Comparison of ENCODE assay signal across 9 cellular contexts in the genomic region with DNA sequence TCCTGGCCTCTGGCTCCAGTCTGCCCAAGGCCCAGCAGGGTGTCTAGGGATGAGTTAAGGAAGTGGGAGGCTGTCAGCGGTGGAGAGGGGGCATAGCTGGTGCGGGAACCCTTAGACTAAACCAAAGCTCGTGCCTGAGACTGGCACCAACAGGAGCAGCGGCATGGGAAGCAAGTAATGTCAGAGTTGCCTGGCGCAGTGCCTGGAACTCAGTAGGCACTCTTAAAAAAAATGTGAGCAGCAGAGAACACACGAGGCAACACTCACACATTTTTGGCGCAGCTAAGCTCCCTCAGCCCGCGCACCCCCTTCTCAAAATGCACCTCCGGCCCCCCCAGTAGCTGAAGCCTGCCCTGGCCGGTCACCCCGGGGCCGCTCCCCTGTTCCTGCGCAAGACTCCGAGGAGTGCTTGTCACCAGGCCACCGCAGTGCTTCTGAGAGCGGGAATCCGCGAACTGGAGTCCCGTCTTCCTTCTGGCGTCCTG. TPM values are rescaled to one million over a fixed set of nuclear protein-coding genes. Genes with fewer than 3 reads are reported as not detected.
DNase-seq lines count a peak whose midpoint lies in the region; ATAC-seq and TF ChIP-seq lines count a peak whose summit lies in the region.
"Had no signal": no experiment of that assay in that cellular context is flagged by ENCODE, and none has a peak within 500 bp of the region (broad histone marks: within the 10 kb centered on the region; RNA-seq: fewer than 3 reads in every experiment).

No MANE protein-coding gene starts in this region.

- no peaks in the 10 kb centered on the region for H4K20me1 ChIP-seq in HCT116 (ENCODE audit: insufficient read depth)

- H3K4me3 ChIP-seq in HCT116 (replicated peaks in 1 of 2; ENCODE audit: low read depth in 1 of 2, low read length in 2 of 2) (peak overlapping the region; percentile 38 to 57), stomach (peak overlapping the region; percentile 45 to 49 (median 48))

- no peaks in the 10 kb centered on the region for H3K79me2 ChIP-seq in HCT116 (ENCODE audit: insufficient read depth, low read length)

- peak overlapping the region; percentile 77 for H3K4me2 ChIP-seq in HCT116 (ENCODE audit: low read length)

- no peak overlapping the region for H2AFZ ChIP-seq in HCT116 (ENCODE audit: low read depth, low read length, poor library complexity, severe bottlenecking)

- no peak overlapping the region for H3K4me3 Mint-ChIP-seq in endothelial cell (ENCODE audit: unreplicated experiment)
- H3K4me3 Mint-ChIP-seq: activated T-cell treated with anti-CD3 and anti-CD28 coated beads, Interleukin-2, amount 50 U/mL, for 24 hours had no signal

- CTCF ChIA-PET in HCT116 (lab: Charles Lee): no interaction called here

- no TSS peak for BruUV-seq in HCT116 (replicated peaks; lab: Mats Ljungman, UMichigan)

- peaks cover 4% of the 10 kb centered on the region for H3K27me3 Mint-ChIP-seq in endothelial cell (ENCODE audit: unreplicated experiment)

- no peaks in the 10 kb centered on the region; the same call in 1 of the 2 replicates for H3K27me3 ChIP-seq in HCT116 (ENCODE audit: insufficient read depth, low read length)
- peaks cover 0 to 24% (median 23%) of the 10 kb centered on the region in 3 donors for H3K27me3 ChIP-seq in stomach

- H3K36me3 ChIP-seq in HCT116 (ENCODE audit: control insufficient read depth in 1 of 2, insufficient read depth in 2 of 2, low read length in 2 of 2) (no peaks in the 10 kb centered on the region), stomach (no peaks in the 10 kb centered on the region)

- H3K27ac Mint-ChIP-seq in endothelial cell (ENCODE audit: unreplicated experiment): no peak overlapping the region
- H3K27ac Mint-ChIP-seq: activated T-cell treated with anti-CD3 and anti-CD28 coated beads, Interleukin-2, amount 50 U/mL, for 24 hours had no signal

- no peaks in the 10 kb centered on the region for H3K9me3 Mint-ChIP-seq in endothelial cell (ENCODE audit: unreplicated experiment)
- H3K9me3 Mint-ChIP-seq: activated T-cell treated with anti-CD3 and anti-CD28 coated beads, Interleukin-2, amount 50 U/mL, for 24 hours had no signal

- H3K9ac ChIP-seq in HCT116 (ENCODE audit: low read length): peak overlapping the region; percentile 46

- RAD21 ChIA-PET in HCT116 (lab: Charles Lee; ENCODE audit: low non-redundant PET in 1 of 2, low total read pairs in 2 of 2, uncharacterized antibody in 2 of 2, unreplicated experiment in 2 of 2): no interaction called here

- H3K9me3 ChIP-seq in HCT116 (ENCODE audit: control insufficient read depth in 1 of 2, insufficient read depth in 1 of 2, low read depth in 1 of 2, low read length in 2 of 2) (no peaks in the 10 kb centered on the region), stomach (no peaks in the 10 kb centered on the region)

- TF ChIP-seq EP300 in stomach (IDR thresholded peaks at IDR 0.05): no peak

- no peak for TF ChIP-seq POLR2A in HCT116 (IDR thresholded peaks at IDR 0.05; ENCODE audit: borderline replicate concordance, extremely low read depth, insufficient read depth, insufficient read length)
- TF ChIP-seq POLR2A in stomach (IDR thresholded peaks at IDR 0.05): no peak

- no peak overlapping the region for H3K27ac ChIP-seq in HCT116 (ENCODE audit: low read depth, low read length)
- peak overlapping the region in 4 of 5 donors; percentile 64 to 75 (median 70) for H3K27ac ChIP-seq in stomach

- no peak for TF ChIP-seq RAD21 in HCT116 (IDR thresholded peaks at IDR 0.05; ENCODE audit: low read depth)

- TF ChIP-seq CTCF in HCT116 (IDR thresholded peaks at IDR 0.05 in 2 of 3, conservative IDR thresholded peaks at IDR 0.05 in 1 of 3; ENCODE audit: borderline replicate concordance in 1 of 3, insufficient read depth in 1 of 3, low read depth in 2 of 3, low read length in 2 of 3) (no peak), stomach (IDR thresholded peaks at IDR 0.05) (no peak), endothelial cell (IDR thresholded peaks at IDR 0.05; ENCODE audit: unreplicated experiment) (no peak)

- POLR2A ChIA-PET in HCT116 (lab: Charles Lee): interaction anchor here (2.2 kb wide), 1 partner anchor 10 kb away, joined by 7 read pairs; no protein-coding TSS in a partner anchor

- peak; percentile 48 for ATAC-seq in HCT116

- H3K4me1 ChIP-seq in HCT116 (ENCODE audit: control insufficient read depth in 1 of 2, insufficient read depth in 2 of 2, low read length in 2 of 2) (peaks cover 15 to 29% of the 10 kb centered on the region in 2 experiments; a peak in 3 of 4 replicates), stomach (peaks cover 0 to 10% (median 0%) of the 10 kb centered on the region in 4 donors)

- peaks cover 4% of the 10 kb centered on the region for H3K4me1 Mint-ChIP-seq in endothelial cell (ENCODE audit: unreplicated experiment)

- H3K36me3 Mint-ChIP-seq in endothelial cell (ENCODE audit: low read depth, unreplicated experiment): no peaks in the 10 kb centered on the region

- intact Hi-C loops in HCT116 (cut with micrococcal nuclease): no loop called here
- intact Hi-C loops in stomach (cut with DNase I; ENCODE audit: low total_unique reads): no loop called here

- no peaks in the 10 kb centered on the region for H3K9me2 ChIP-seq in HCT116 (ENCODE audit: insufficient read depth)

- DNase-seq in HCT116 (ENCODE audit: low read depth, low spot score) (no peak), astrocyte of the hippocampus (ENCODE audit: low read depth, low spot score) (peak; percentile 54), iPS-NIHi11 (ENCODE audit: low spot score) (peak; percentile 22), stomach (no peak), D341Med (ENCODE audit: low spot score) (no peak), endothelial cell (ENCODE audit: low spot score) (no peak)
- DNase-seq in stimulated activated CD4-positive, alpha-beta T cell treated with anti-CD3 and anti-CD28 coated beads, Interleukin-15, amount 100 ng/mL, for 24 hours: no peak
- DNase-seq in stimulated activated CD4-positive, alpha-beta T cell treated with anti-CD3 and anti-CD28 coated beads, Interleukin-2, amount 100 ng/mL, for 24 hours: no peak
- DNase-seq: activated T-cell treated with anti-CD3 and anti-CD28 coated beads, Interleukin-2, amount 50 U/mL, for 24 hours had no signal

- 7 to 46% (median 10%) methylated on average over 6 to 21 of the region's 21 CpGs for WGBS in stomach, 5 donors

TF ChIP-seq in HCT116, 20 proteins besides CTCF, POLR2A, EP300 and RAD21 (continues in another document):
- TF ChIP-seq TCF7L2 (IDR thresholded peaks at IDR 0.05; ENCODE audit: borderline replicate concordance, extremely low read depth, insufficient read depth, insufficient read length): no peak
- no peak for TF ChIP-seq FOSL1 (IDR thresholded peaks at IDR 0.05; ENCODE audit: low read depth)
- TF ChIP-seq JUND (IDR thresholded peaks at IDR 0.05): no peak
- no peak for TF ChIP-seq CBX3 (IDR thresholded peaks at IDR 0.05; ENCODE audit: low read depth)
- no peak for TF ChIP-seq YY1 (IDR thresholded peaks at IDR 0.05; ENCODE audit: extremely low read depth, insufficient replicate concordance, low read depth, low read length)
- no peak for TF ChIP-seq POLR2AphosphoS5 (IDR thresholded peaks at IDR 0.05; ENCODE audit: low read depth, low read length)
- TF ChIP-seq EZH2 (IDR thresholded peaks at IDR 0.05): no peak
- no peak for TF ChIP-seq ZFX (IDR thresholded peaks at IDR 0.05)
- TF ChIP-seq, protein P1, sequence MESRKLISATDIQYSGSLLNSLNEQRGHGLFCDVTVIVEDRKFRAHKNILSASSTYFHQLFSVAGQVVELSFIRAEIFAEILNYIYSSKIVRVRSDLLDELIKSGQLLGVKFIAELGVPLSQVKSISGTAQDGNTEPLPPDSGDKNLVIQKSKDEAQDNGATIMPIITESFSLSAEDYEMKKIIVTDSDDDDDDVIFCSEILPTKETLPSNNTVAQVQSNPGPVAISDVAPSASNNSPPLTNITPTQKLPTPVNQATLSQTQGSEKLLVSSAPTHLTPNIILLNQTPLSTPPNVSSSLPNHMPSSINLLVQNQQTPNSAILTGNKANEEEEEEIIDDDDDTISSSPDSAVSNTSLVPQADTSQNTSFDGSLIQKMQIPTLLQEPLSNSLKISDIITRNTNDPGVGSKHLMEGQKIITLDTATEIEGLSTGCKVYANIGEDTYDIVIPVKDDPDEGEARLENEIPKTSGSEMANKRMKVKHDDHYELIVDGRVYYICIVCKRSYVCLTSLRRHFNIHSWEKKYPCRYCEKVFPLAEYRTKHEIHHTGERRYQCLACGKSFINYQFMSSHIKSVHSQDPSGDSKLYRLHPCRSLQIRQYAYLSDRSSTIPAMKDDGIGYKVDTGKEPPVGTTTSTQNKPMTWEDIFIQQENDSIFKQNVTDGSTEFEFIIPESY (IDR thresholded peaks at IDR 0.05; ENCODE audit: extremely low read depth, insufficient replicate concordance, low read length): no peak
- TF ChIP-seq EZH2phosphoT487 (IDR thresholded peaks at IDR 0.05; ENCODE audit: borderline replicate concordance): no peak
- TF ChIP-seq, protein P2, sequence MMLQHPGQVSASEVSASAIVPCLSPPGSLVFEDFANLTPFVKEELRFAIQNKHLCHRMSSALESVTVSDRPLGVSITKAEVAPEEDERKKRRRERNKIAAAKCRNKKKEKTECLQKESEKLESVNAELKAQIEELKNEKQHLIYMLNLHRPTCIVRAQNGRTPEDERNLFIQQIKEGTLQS (IDR thresholded peaks at IDR 0.05): no peak

RNA-seq across cellular contexts. Expression of a gene that starts 0.6 kb away (rescaled TPM):
- total RNA-seq in HCT116 (2021; ENCODE audit: unreplicated experiment) (3.9 TPM), stomach (1,000 to 10,000 TPM in 1 of 5 donors, 10 to 100 TPM in 2, 1 to 10 TPM in 2; 6.2 to 1,253 (median 11.9) TPM), endothelial cell (ENCODE audit: unreplicated experiment) (2.0 TPM)
- polyA plus RNA-seq in HCT116 (2012): 2.1 and 3.0 TPM in 2 replicates
- 10 to 100 TPM in 1 of 3 donors, under 1 TPM in 2; 0.37 to 29.4 (median 0.61) TPM for polyA plus RNA-seq in stomach

Comparison
In these comparisons a context has a peak if more than half of its experiments do, and no peak if none do; other contexts are left out.
1. DNase-seq: peak in astrocyte of the hippocampus (single experiment) and iPS-NIHi11 (single experiment); none in HCT116 (single experiment), stomach (single experiment), D341Med (single experiment), endothelial cell (single experiment), stimulated activated CD4-positive, alpha-beta T cell treated with anti-CD3 and anti-CD28 coated beads, Interleukin-15, amount 100 ng/mL, for 24 hours (single experiment) and stimulated activated CD4-positive, alpha-beta T cell treated with anti-CD3 and anti-CD28 coated beads, Interleukin-2, amount 100 ng/mL, for 24 hours (0 of 2).